In the genomic region with DNA sequence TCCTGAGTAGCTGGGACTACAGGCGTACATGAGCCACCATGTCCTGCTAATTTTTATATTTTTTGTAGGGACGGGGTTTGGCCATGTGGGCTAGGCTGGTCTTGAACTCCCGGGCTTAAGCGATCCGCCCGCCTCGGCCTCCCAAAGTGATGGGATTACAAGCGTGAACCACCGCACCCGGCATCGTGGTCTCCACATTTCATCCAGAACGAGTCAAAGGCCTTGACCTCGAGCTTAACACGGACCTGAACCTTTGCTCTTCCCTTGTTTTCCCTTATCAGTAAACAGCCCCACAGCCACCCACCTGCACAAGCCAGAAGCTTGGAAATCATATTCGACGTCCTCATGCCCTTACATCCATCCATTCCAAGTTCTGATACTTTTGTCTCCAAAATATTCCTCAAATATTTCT, we compare ENCODE assay signal across 8 cellular contexts. TPM values are rescaled to one million over a fixed set of nuclear protein-coding genes. Genes with fewer than 3 reads are reported as not detected.
DNase-seq lines count a peak whose midpoint lies in the region; ATAC-seq, FAIRE-seq and TF ChIP-seq lines count a peak whose summit lies in the region.

No MANE protein-coding gene starts in this region.

- H3K9me3 ChIP-seq in HUES64 (ENCODE audit: insufficient read depth, low read depth, low read length): no peaks in the 10 kb centered on the region
- no peaks in the 10 kb centered on the region for H3K9me3 ChIP-seq in muscle layer of duodenum (ENCODE audit: control insufficient read depth in 1 of 2, low read length in 2 of 2)

- no peak for ATAC-seq in GM21526 (IDR thresholded peaks at IDR 0.05; ENCODE audit: low FRiP score, unreplicated experiment)

- WGBS in HUES64: 93% methylated on average over 16 of the region's 16 CpGs

- no peak overlapping the region for H3K9ac ChIP-seq in HUES64 (ENCODE audit: low read depth, low read length)

- TF ChIP-seq CTCF in AG04449 (IDR thresholded peaks at IDR 0.05; ENCODE audit: insufficient read depth, low read length, missing control alignments): no peak
- no peak for TF ChIP-seq CTCF in bronchial epithelial cell (IDR thresholded peaks at IDR 0.05; ENCODE audit: insufficient read depth, low read length, severe bottlenecking)
- TF ChIP-seq CTCF in D721Med (IDR thresholded peaks at IDR 0.05; ENCODE audit: insufficient read depth, missing control alignments): no peak

- H3K27ac ChIP-seq in HUES64 (ENCODE audit: low read depth, low read length): no peak overlapping the region
- peak overlapping the region; percentile 92 for H3K27ac ChIP-seq in muscle layer of duodenum (ENCODE audit: low read length)

- POLR2A ChIA-PET in AG04449 (lab: Yijun Ruan, JAX): no interaction called here

- FAIRE-seq in bronchial epithelial cell (lab: Jason Lieb, UNC): no peak
- FAIRE-seq in urothelium cell line (lab: Jason Lieb, UNC): no peak
- FAIRE-seq in D721Med (lab: Jason Lieb, UNC): no peak

- CTCF ChIA-PET in AG04449 (lab: Yijun Ruan, JAX): interaction anchor here (2.3 kb wide), 1 partner anchor 10 kb away, joined by 16 read pairs; no protein-coding TSS in a partner anchor

- H3K4me1 ChIP-seq in HUES64 (ENCODE audit: insufficient read depth, low read length) (peaks cover 6% of the 10 kb centered on the region; the same call in 1 of the 2 replicates), muscle layer of duodenum (ENCODE audit: control insufficient read depth in 1 of 2, insufficient read depth in 2 of 2, low read length in 2 of 2) (peaks cover 6 to 23% of the 10 kb centered on the region in 2 donors)

- H3K36me3 ChIP-seq in HUES64 (ENCODE audit: insufficient read depth, low read length) (no peaks in the 10 kb centered on the region), bronchial epithelial cell (ENCODE audit: control insufficient read depth, insufficient read depth, low read length) (peaks cover 1% of the 10 kb centered on the region), muscle layer of duodenum (ENCODE audit: control insufficient read depth in 1 of 2, insufficient read depth in 2 of 2, low read length in 2 of 2) (peaks cover 0 to 3% of the 10 kb centered on the region in 2 donors)

- H3K4me3 ChIP-seq in AG04449 (ENCODE audit: low read depth, low read length): peak overlapping the region; percentile 99
- H3K4me3 ChIP-seq in HUES64 (ENCODE audit: low read length): peak overlapping the region; percentile 93
- peak overlapping the region; percentile 99 for H3K4me3 ChIP-seq in bronchial epithelial cell (ENCODE audit: low read depth, low read length)
- H3K4me3 ChIP-seq in muscle layer of duodenum (ENCODE audit: low read depth in 1 of 2, low read length in 2 of 2): peak overlapping the region; percentile 89 to 91

- no peaks in the 10 kb centered on the region for H3K27me3 ChIP-seq in HUES64 (ENCODE audit: insufficient read depth, low read length)
- H3K27me3 ChIP-seq in bronchial epithelial cell (ENCODE audit: control insufficient read depth, insufficient read depth, low read length): no peaks in the 10 kb centered on the region
- H3K27me3 ChIP-seq in muscle layer of duodenum (ENCODE audit: low read depth, low read length): no peaks in the 10 kb centered on the region

- no peak for DNase-seq in AG04449 (ENCODE audit: low read depth, low spot score)
- no peak for DNase-seq in bronchial epithelial cell (ENCODE audit: low read depth)
- DNase-seq in urothelium cell line (ENCODE audit: low spot score): no peak
- no peak for DNase-seq in D721Med (ENCODE audit: insufficient read length, low spot score)
- DNase-seq in iPS-NIHi7 (ENCODE audit: extremely low spot score): no peak

RNA-seq across cellular contexts. Expression of gene PTPN23, which starts 1.3 kb away (rescaled TPM):
- 22.5 TPM for polyA plus RNA-seq in HUES64 (2013, experiment 1 of 2)
- 26.0 TPM for polyA plus RNA-seq in HUES64 (2013, experiment 2 of 2)
- 12.6 and 12.7 TPM in 2 replicates for total RNA-seq in bronchial epithelial cell
